Comparison of ENCODE assay signal across 13 cellular contexts in genomic region chr3:88141458-88142083, GRCh38. TPM values are rescaled to one million over a fixed set of nuclear protein-coding genes. Genes with fewer than 3 reads are reported as not detected.
DNase-seq lines count a peak whose midpoint lies in the region; ATAC-seq, FAIRE-seq and TF ChIP-seq lines count a peak whose summit lies in the region.
"Had no signal": no experiment of that assay in that cellular context is flagged by ENCODE, and none has a peak within 500 bp of the region (broad histone marks: within the 10 kb centered on the region; RNA-seq: fewer than 3 reads in every experiment).

No MANE protein-coding gene starts in this region.

- TF ChIP-seq CTCF in K562 (IDR thresholded peaks at IDR 0.05 in 2 of 3, conservative IDR thresholded peaks at IDR 0.05 in 1 of 3; ENCODE audit: insufficient read depth in 2 of 3, low read depth in 1 of 3, low read length in 3 of 3) (no peak), progenitor cell of endocrine pancreas (IDR thresholded peaks at IDR 0.05; ENCODE audit: unreplicated experiment) (no peak)

- H3K27me3 ChIP-seq in K562 (ENCODE audit: control insufficient read depth in 2 of 2, insufficient read depth in 2 of 2, low read length in 2 of 2) = no peaks in the 10 kb centered on the region
- H3K27me3 ChIP-seq: upper lobe of right lung had no signal

- H3K4me1 Mint-ChIP-seq in progenitor cell of endocrine pancreas (ENCODE audit: low read depth) = peaks cover 15% of the 10 kb centered on the region
- peaks cover 9% of the 10 kb centered on the region for H3K4me1 Mint-ChIP-seq in activated CD8-positive, alpha-beta T cell treated with anti-CD3 and anti-CD28 coated beads, Interleukin-2, amount 10 ng/mL, durations not matched to agents 7 days and 5 days (ENCODE audit: low read depth)

- H3K79me2 ChIP-seq in K562 (ENCODE audit: control insufficient read depth, insufficient read depth, low read length) = peaks cover 7% of the 10 kb centered on the region; the same call in 2 of the 3 replicates
- H3K79me2 ChIP-seq: parathyroid adenoma had no signal

- ATAC-seq in GM18861 (IDR thresholded peaks at IDR 0.05; ENCODE audit: unreplicated experiment) (peak; percentile 20), HG03354 (IDR thresholded peaks at IDR 0.05; ENCODE audit: poor library complexity, severe bottlenecking, unreplicated experiment) (peak; percentile 28), K562 (no peak), GM19035 (IDR thresholded peaks at IDR 0.05; ENCODE audit: unreplicated experiment) (no peak)
- ATAC-seq in activated CD8-positive, alpha-beta T cell treated with anti-CD3 and anti-CD28 coated beads, Interleukin-2, amount 10 ng/mL, durations not matched to agents 7 days and 5 days = no peak
- ATAC-seq: left colon, upper lobe of right lung had no signal

- H3K9me3 ChIP-seq in K562 (replicated peaks; ENCODE audit: control insufficient read depth, insufficient read depth, low read depth, low read length) = no peaks in the 10 kb centered on the region
- H3K9me3 ChIP-seq: upper lobe of right lung had no signal

- no peak for TF ChIP-seq RAD21 in K562 (CRISPR knock-in tag; conservative IDR thresholded peaks at IDR 0.05 in 1 of 2, IDR thresholded peaks at IDR 0.05 in 1 of 2)

- H4K20me1 ChIP-seq in K562 (replicated peaks; ENCODE audit: control insufficient read depth, insufficient read depth, low read length) = no peaks in the 10 kb centered on the region

- no peak overlapping the region for H3K4me2 ChIP-seq in K562 (ENCODE audit: insufficient read depth, low read length)

- TF ChIP-seq POLR2A in K562 (conservative IDR thresholded peaks at IDR 0.05) = no peak

- WGBS in K562 (ENCODE audit: insufficient coverage, low coverage, missing lambda C conversion rate) = 75% methylated on average over 4 of the region's 4 CpGs

- no peaks in the 10 kb centered on the region for H3K9me1 ChIP-seq in K562 (ENCODE audit: control insufficient read depth, insufficient read depth, low read length)

- no peak overlapping the region for H2AFZ ChIP-seq in K562 (ENCODE audit: low read depth, low read length)
- H2AFZ ChIP-seq: parathyroid adenoma had no signal

- no peaks in the 10 kb centered on the region for H3K27me3 Mint-ChIP-seq in progenitor cell of endocrine pancreas
- H3K27me3 Mint-ChIP-seq in activated CD8-positive, alpha-beta T cell treated with anti-CD3 and anti-CD28 coated beads, Interleukin-2, amount 10 ng/mL, durations not matched to agents 7 days and 5 days (ENCODE audit: low read depth) = no peaks in the 10 kb centered on the region

- intact Hi-C loops in K562 (cut with micrococcal nuclease) = loop anchor here (10.0 kb wide), 1 partner anchor 347 kb away; the partner anchor contains the start of gene HTR1F

- POLR2A ChIA-PET in K562 (lab: Yijun Ruan, JAX) = no interaction called here
- POLR2A ChIA-PET in activated CD8-positive, alpha-beta T cell treated with anti-CD3 and anti-CD28 coated beads, Interleukin-2, amount 10 ng/mL, durations not matched to agents 7 days and 5 days (lab: Charles Lee) = no interaction called here

- CTCF ChIA-PET in K562 (lab: Yijun Ruan, JAX; ENCODE audit: low intra/inter-chr PET ratio) = no interaction called here
- CTCF ChIA-PET in activated CD8-positive, alpha-beta T cell treated with anti-CD3 and anti-CD28 coated beads, Interleukin-2, amount 10 ng/mL, durations not matched to agents 7 days and 5 days (lab: Charles Lee) = interaction anchor here (0.6 kb wide), 1 partner anchor 121 kb away, joined by 3 read pairs; no protein-coding TSS in a partner anchor

- in situ Hi-C loops in K562 (cut with MboI) = no loop called here

- peaks cover 9% of the 10 kb centered on the region for H3K36me3 Mint-ChIP-seq in progenitor cell of endocrine pancreas (ENCODE audit: insufficient read depth)
- H3K36me3 Mint-ChIP-seq in activated CD8-positive, alpha-beta T cell treated with anti-CD3 and anti-CD28 coated beads, Interleukin-2, amount 10 ng/mL, durations not matched to agents 7 days and 5 days (ENCODE audit: low read depth) = peaks cover 40% of the 10 kb centered on the region

- no peaks in the 10 kb centered on the region for H3K9me3 Mint-ChIP-seq in progenitor cell of endocrine pancreas (ENCODE audit: low read depth)
- H3K9me3 Mint-ChIP-seq in activated CD8-positive, alpha-beta T cell treated with anti-CD3 and anti-CD28 coated beads, Interleukin-2, amount 10 ng/mL, durations not matched to agents 7 days and 5 days (ENCODE audit: insufficient read depth) = no peaks in the 10 kb centered on the region
- H3K9me3 Mint-ChIP-seq: activated T-helper 1 cell treated with anti-CD3 and anti-CD28 coated beads, Interleukin-12 subunit alpha, Interleukin-12 subunit beta, Interleukin-2, Interleukin-4 antibody, amounts not matched to agents 30 ng/mL and 10 ng/mL and 1 ng/mL, durations not matched to agents 14 hours and 24 hours and 36 hours had no signal

- TSS peak; percentile 12 for BruUV-seq in K562 (replicated peaks; lab: Mats Ljungman, UMichigan)

- TF ChIP-seq EP300 in K562 (IDR thresholded peaks at IDR 0.05; ENCODE audit: low read length) = no peak

- H3K36me3 ChIP-seq in K562 (ENCODE audit: control insufficient read depth, insufficient read depth, low read length) = peaks cover 56% of the 10 kb centered on the region; the same call in 2 of the 3 replicates

- H3K4me1 ChIP-seq in K562 (replicated peaks in 1 of 2; ENCODE audit: control insufficient read depth in 2 of 2, insufficient read depth in 2 of 2, low read length in 2 of 2) = no peaks in the 10 kb centered on the region
- H3K4me1 ChIP-seq: parathyroid adenoma, upper lobe of right lung had no signal

- DNase-seq in K562 (ENCODE audit: extremely low read depth in 1 of 4, low spot score in 3 of 4) = no peak
- no peak for DNase-seq in progenitor cell of endocrine pancreas (ENCODE audit: low spot score, unreplicated experiment)
- no peak for DNase-seq in activated naive CD4-positive, alpha-beta T cell (lab: John Stamatoyannopoulos, UW)
- no peak for DNase-seq in activated CD8-positive, alpha-beta T cell treated with anti-CD3 and anti-CD28 coated beads, Interleukin-2, amount 10 ng/mL, durations not matched to agents 7 days and 5 days
- DNase-seq in GM19238 (ENCODE audit: insufficient read length, low spot score) = no peak
- DNase-seq: effector CD4-positive, alpha-beta T cell; left colon; upper lobe of right lung had no signal

- H3K27ac ChIP-seq in K562 (ENCODE audit: extremely low read depth, low read depth, low read length) = no peak overlapping the region
- H3K27ac ChIP-seq: parathyroid adenoma, upper lobe of right lung had no signal

- H3K27ac Mint-ChIP-seq in progenitor cell of endocrine pancreas = peak overlapping the region; percentile 13
- no peak overlapping the region for H3K27ac Mint-ChIP-seq in activated CD8-positive, alpha-beta T cell treated with anti-CD3 and anti-CD28 coated beads, Interleukin-2, amount 10 ng/mL, durations not matched to agents 7 days and 5 days
- H3K27ac Mint-ChIP-seq: activated T-helper 1 cell treated with anti-CD3 and anti-CD28 coated beads, Interleukin-12 subunit alpha, Interleukin-12 subunit beta, Interleukin-2, Interleukin-4 antibody, amounts not matched to agents 30 ng/mL and 10 ng/mL and 1 ng/mL, durations not matched to agents 14 hours and 24 hours and 36 hours had no signal

- H3K4me3 Mint-ChIP-seq in progenitor cell of endocrine pancreas (ENCODE audit: low read depth) = no peak overlapping the region
- H3K4me3 Mint-ChIP-seq in activated CD8-positive, alpha-beta T cell treated with anti-CD3 and anti-CD28 coated beads, Interleukin-2, amount 10 ng/mL, durations not matched to agents 7 days and 5 days = no peak overlapping the region
- H3K4me3 Mint-ChIP-seq: activated T-helper 1 cell treated with anti-CD3 and anti-CD28 coated beads, Interleukin-12 subunit alpha, Interleukin-12 subunit beta, Interleukin-2, Interleukin-4 antibody, amounts not matched to agents 30 ng/mL and 10 ng/mL and 1 ng/mL, durations not matched to agents 14 hours and 24 hours and 36 hours had no signal

- no peak overlapping the region for H3K9ac ChIP-seq in K562 (ENCODE audit: insufficient read depth in 1 of 2, low read depth in 2 of 2, low read length in 2 of 2)
- H3K9ac ChIP-seq: parathyroid adenoma had no signal

- FAIRE-seq in K562 (lab: Jason Lieb, UNC) = no peak

- no peak overlapping the region for H3K4me3 ChIP-seq in K562
- H3K4me3 ChIP-seq: upper lobe of right lung had no signal

TF ChIP-seq in K562, 482 proteins besides CTCF, POLR2A, EP300 and RAD21 (continues in another document):
- TF ChIP-seq GABPB2 (CRISPR knock-in tag; conservative IDR thresholded peaks at IDR 0.05) (no peak), ZNF512 (tag; IDR thresholded peaks at IDR 0.05) (no peak)

RNA-seq across cellular contexts. Expression of gene C3orf38, which starts 8.2 kb away (rescaled TPM):
- 6.6 and 19.5 TPM in 2 replicates for total RNA-seq in K562 (2011; cell fraction: chromatin; rRNA removed; ENCODE audit: low replicate concordance)
- total RNA-seq in K562 (2011; cell fraction: nucleolus; rRNA removed) = 7.5 and 7.9 TPM in 2 replicates
- total RNA-seq in K562 (2011; cell fraction: nucleoplasm; rRNA removed) = 15.0 and 15.5 TPM in 2 replicates
- total RNA-seq in K562 (2014; rRNA removed) (11.9 and 13.8 TPM in 2 replicates), K562 (2014; rRNA removed; fragmentation: Illumina TruSeq; extraction: Trizol) (17.6 and 18.4 TPM in 2 replicates), K562 (2015; rRNA removed; fragmentation: Illumina TruSeq; extraction: Trizol) (21.2 and 22.1 TPM in 2 replicates), K562 (2021) (11.5 and 13.7 TPM in 2 replicates), progenitor cell of endocrine pancreas (30.7 and 35.4 TPM in 2 replicates)
- polyA plus RNA-seq in K562 (2011; rRNA removed) (12.4 and 16.2 TPM in 2 replicates), K562 (2014; fragmentation: Illumina TruSeq; extraction: Trizol) (14.0 and 16.3 TPM in 2 replicates), K562 (2014; fragmentation: Nextera tagmentation; extraction: Ambion mirVana) (10 to 100 TPM; 15.1 to 20.6 TPM), K562 (2014; rRNA removed) (8.7 and 10.7 TPM in 2 replicates)
- polyA plus RNA-seq in K562 (2011; cell fraction: cytosol; rRNA removed) = 3.8 and 5.7 TPM in 2 replicates
- polyA plus RNA-seq in K562 (2011; cell fraction: nucleus; rRNA removed) = 3.5 and 6.3 TPM in 2 replicates
- polyA plus RNA-seq in K562 (2012) = 7.9 and 8.6 TPM in 2 replicates
- 22.9 and 26.1 TPM in 2 replicates for polyA minus RNA-seq in K562 (2011; rRNA and poly(A)+ RNA removed)
- polyA minus RNA-seq in K562 (2011; cell fraction: cytosol; rRNA and poly(A)+ RNA removed) = 10.2 and 12.9 TPM in 2 replicates
- 9.4 and 22.1 TPM in 2 replicates for polyA minus RNA-seq in K562 (2011; cell fraction: nucleus; rRNA and poly(A)+ RNA removed)
- 10 to 100 TPM; 28.0 to 28.8 TPM for total RNA-seq in activated CD8-positive, alpha-beta T cell treated with anti-CD3 and anti-CD28 coated beads, Interleukin-2, amount 10 ng/mL, durations not matched to agents 7 days and 5 days

Comparison
In these comparisons a context has a peak if more than half of its experiments do, and no peak if none do; other contexts are left out.
1. ATAC-seq: peak in GM18861 (single experiment) and HG03354 (single experiment); none in K562 (single experiment), GM19035 (single experiment) and activated CD8-positive, alpha-beta T cell treated with anti-CD3 and anti-CD28 coated beads, Interleukin-2, amount 10 ng/mL, durations not matched to agents 7 days and 5 days (single experiment).